Comparison of ENCODE assay signal across 2 cellular contexts in genomic region chr21:36369064-36369685, GRCh38.
TF ChIP-seq lines count a peak whose summit lies in the region.

No MANE protein-coding gene starts in this region.

TF ChIP-seq in IMR-90, 13 proteins besides CTCF, POLR2A, EP300 and RAD21:
- TF ChIP-seq MAFK (IDR thresholded peaks at IDR 0.05; ENCODE audit: low read depth, low read length) = no peak
- TF ChIP-seq CHD1 (IDR thresholded peaks at IDR 0.05; ENCODE audit: low read depth, low read length) = no peak
- TF ChIP-seq SMC3 (IDR thresholded peaks at IDR 0.05; ENCODE audit: low read depth, low read length) = no peak

TF ChIP-seq in endothelial cell of umbilical vein, 7 proteins besides CTCF, POLR2A, EP300 and RAD21:
- TF ChIP-seq POLR2AphosphoS5 (IDR thresholded peaks at IDR 0.05; ENCODE audit: insufficient read depth, low read depth, low read length) (no peak), MAX (IDR thresholded peaks at IDR 0.05; ENCODE audit: insufficient read depth, insufficient read length) (no peak), EZH2 (IDR thresholded peaks at IDR 0.05; ENCODE audit: borderline replicate concordance, low read depth, low read length, severe bottlenecking) (no peak), FOS (IDR thresholded peaks at IDR 0.05; ENCODE audit: borderline replicate concordance, insufficient read depth, low read length) (no peak), GATA2 (IDR thresholded peaks at IDR 0.05; ENCODE audit: insufficient read depth, insufficient read length, low read depth, low read length) (no peak), JUN (IDR thresholded peaks at IDR 0.05; ENCODE audit: borderline replicate concordance, insufficient read depth, insufficient read length, low read depth) (no peak), MYC (IDR thresholded peaks at IDR 0.05; ENCODE audit: low read depth, low read length) (no peak)
